25 cellular contexts compared by ENCODE assay signal in genomic region chr7:26065652-26066051, GRCh38.
DNase-seq lines count a peak whose midpoint lies in the region; FAIRE-seq and TF ChIP-seq lines count a peak whose summit lies in the region.
"Had no signal": no experiment of that assay in that cellular context is flagged by ENCODE, and none has a peak within 500 bp of the region (broad histone marks: within the 10 kb centered on the region; RNA-seq: fewer than 3 reads in every experiment).

No MANE protein-coding gene starts in this region.

- H3K27ac Mint-ChIP-seq in neural progenitor cell = no peak overlapping the region
- H3K27ac Mint-ChIP-seq: CD14-positive monocyte; CD4-positive, alpha-beta T cell; GM23338; H9 had no signal

- no peak overlapping the region for H3K9ac ChIP-seq in SK-N-SH
- H3K9ac ChIP-seq in neural progenitor cell = no peak overlapping the region
- H3K9ac ChIP-seq: BLaER1 treated with 17β-estradiol and CSF1 and Interleukin-3, amounts not matched to agents 10 nM and 100 nM had no signal

- no peak overlapping the region for H3K4me2 ChIP-seq in SK-N-SH
- H3K4me2 ChIP-seq in neural progenitor cell = no peak overlapping the region
- H3K4me2 ChIP-seq: A549; BLaER1 treated with 17β-estradiol and CSF1 and Interleukin-3, amounts not matched to agents 10 nM and 100 nM; GM23338 had no signal

- CTCF ChIA-PET in SK-N-SH (lab: Yijun Ruan, JAX) = interaction anchor here (1.2 to 6.4 kb wide), 6 partner anchors 9 to 602 kb away, joined by 3 to 71 read pairs (median 12); no protein-coding TSS in a partner anchor

- no peaks in the 10 kb centered on the region for H3F3A ChIP-seq in SK-N-SH (replicated peaks; ENCODE audit: insufficient read depth)
- no peaks in the 10 kb centered on the region for H3F3A ChIP-seq in neural progenitor cell (ENCODE audit: low read depth)

- no peaks in the 10 kb centered on the region for H3K36me3 Mint-ChIP-seq in neural progenitor cell
- H3K36me3 Mint-ChIP-seq: CD14-positive monocyte had no signal

- H3K9me3 Mint-ChIP-seq in neural progenitor cell = no peaks in the 10 kb centered on the region
- H3K9me3 Mint-ChIP-seq: CD14-positive monocyte; CD4-positive, alpha-beta T cell; GM23338; H9 had no signal

- no peak overlapping the region for H3K27ac ChIP-seq in SK-N-SH (ENCODE audit: low read depth in 2 of 2, low read length in 1 of 2)
- no peak overlapping the region for H3K27ac ChIP-seq in neural progenitor cell
- H3K27ac ChIP-seq in adrenal gland = no peak overlapping the region
- H3K27ac ChIP-seq: A549; BLaER1 treated with 17β-estradiol and CSF1 and Interleukin-3, amounts not matched to agents 10 nM and 100 nM had no signal

- FAIRE-seq in D721Med (lab: Jason Lieb, UNC) = peak; percentile 94
- FAIRE-seq: A549, GM12891, GM18507 had no signal

- H3K4me1 ChIP-seq in SK-N-SH (ENCODE audit: control insufficient read depth in 1 of 2, insufficient read depth in 2 of 2, low read depth in 1 of 2, low read length in 1 of 2) (peaks cover 0 to 5% of the 10 kb centered on the region in 2 experiments; a peak in 1 of 4 replicates), neural progenitor cell (no peaks in the 10 kb centered on the region), adrenal gland (replicated peaks in 1 of 2) (no peaks in the 10 kb centered on the region)
- H3K4me1 ChIP-seq: A549, BE2C had no signal

- no peak overlapping the region for H3K4me3 Mint-ChIP-seq in neural progenitor cell
- H3K4me3 Mint-ChIP-seq: CD14-positive monocyte; CD4-positive, alpha-beta T cell; GM23338; H9 had no signal

- TF ChIP-seq CTCF in D721Med (IDR thresholded peaks at IDR 0.05; ENCODE audit: insufficient read depth, missing control alignments) (no peak), SK-N-SH (IDR thresholded peaks at IDR 0.05) (no peak), neural progenitor cell (IDR thresholded peaks at IDR 0.05) (no peak), adrenal gland (IDR thresholded peaks at IDR 0.05) (no peak)

- H3K36me3 ChIP-seq in SK-N-SH (replicated peaks in 1 of 2; ENCODE audit: control insufficient read depth in 1 of 2, insufficient read depth in 2 of 2, low read length in 1 of 2) = no peaks in the 10 kb centered on the region
- H3K36me3 ChIP-seq in neural progenitor cell = no peaks in the 10 kb centered on the region
- H3K36me3 ChIP-seq in adrenal gland (replicated peaks in 1 of 2) = no peaks in the 10 kb centered on the region
- H3K36me3 ChIP-seq: BE2C; BLaER1 treated with 17β-estradiol and CSF1 and Interleukin-3, amounts not matched to agents 10 nM and 100 nM had no signal

- H3K9me3 ChIP-seq in SK-N-SH (no peaks in the 10 kb centered on the region), neural progenitor cell (ENCODE audit: low read depth) (no peaks in the 10 kb centered on the region), adrenal gland (replicated peaks in 1 of 3) (no peaks in the 10 kb centered on the region)
- H3K9me3 ChIP-seq: A549; BE2C; BLaER1 treated with 17β-estradiol and CSF1 and Interleukin-3, amounts not matched to agents 10 nM and 100 nM had no signal

- H4K20me1 ChIP-seq in SK-N-SH (ENCODE audit: insufficient read depth) (no peaks in the 10 kb centered on the region), neural progenitor cell (ENCODE audit: low read depth) (no peaks in the 10 kb centered on the region)
- H4K20me1 ChIP-seq: BLaER1 treated with 17β-estradiol and CSF1 and Interleukin-3, amounts not matched to agents 10 nM and 100 nM had no signal

- peaks cover 9% of the 10 kb centered on the region for H3K27me3 Mint-ChIP-seq in neural progenitor cell (ENCODE audit: insufficient read depth, low read depth)

- intact Hi-C loops in adrenal gland (cut with DNase I) = no loop called here

- WGBS in SK-N-SH (ENCODE audit: low lambda C conversion rate) = 17% methylated on average over 5 of the region's 5 CpGs
- 62 to 73% (median 68%) methylated on average over 5 of the region's 5 CpGs for WGBS in adrenal gland, 4 donors

- H2AFZ ChIP-seq in SK-N-SH (ENCODE audit: low read depth) (no peak overlapping the region), neural progenitor cell (replicated peaks) (peak overlapping the region; percentile 63)
- H2AFZ ChIP-seq: GM23338 had no signal

- no peaks in the 10 kb centered on the region for H3K79me2 ChIP-seq in SK-N-SH (ENCODE audit: insufficient read depth)
- no peaks in the 10 kb centered on the region for H3K79me2 ChIP-seq in neural progenitor cell (ENCODE audit: low read depth)

- no peak overlapping the region for H3K4me3 ChIP-seq in SK-N-SH (ENCODE audit: low read depth in 2 of 2, low read length in 1 of 2)
- H3K4me3 ChIP-seq in neural progenitor cell = no peak overlapping the region
- H3K4me3 ChIP-seq in adrenal gland = no peak overlapping the region
- H3K4me3 ChIP-seq: A549; BLaER1 treated with 17β-estradiol and CSF1 and Interleukin-3, amounts not matched to agents 10 nM and 100 nM; GM23338 had no signal

- peaks cover 23% of the 10 kb centered on the region; the same call in 1 of the 2 replicates for H3K27me3 ChIP-seq in SK-N-SH (ENCODE audit: insufficient read depth)
- H3K27me3 ChIP-seq in neural progenitor cell = no peaks in the 10 kb centered on the region
- H3K27me3 ChIP-seq in adrenal gland = peaks cover 4% of the 10 kb centered on the region
- H3K27me3 ChIP-seq: BLaER1 treated with 17β-estradiol and CSF1 and Interleukin-3, amounts not matched to agents 10 nM and 100 nM had no signal

- no peak for TF ChIP-seq POLR2A in adrenal gland (IDR thresholded peaks at IDR 0.05)

- DNase-seq in D721Med (ENCODE audit: insufficient read length, low spot score) (peak; percentile 70), NCI-H82 (lab: John Stamatoyannopoulos, UW) (peak; percentile 98), SK-N-SH (peak; percentile 53), neural progenitor cell (ENCODE audit: low spot score) (no peak), GF-D8 (lab: John Stamatoyannopoulos, UW) (no peak), inferior parietal cortex (ENCODE audit: extremely low spot score) (no peak), adrenal gland (no peak)
- DNase-seq: 8988T; ACHN; AML-193; BE2C; Calu3; CD4-positive, alpha-beta T cell; COR-L47; DMS 273 treated with DMSO at 0.1 percent for 48 hours; DMS79; EL; GDM1; H9 had no signal

- no peaks in the 10 kb centered on the region for H3K4me1 Mint-ChIP-seq in neural progenitor cell
- H3K4me1 Mint-ChIP-seq: CD14-positive monocyte had no signal

- no peaks in the 10 kb centered on the region for H3K9me2 ChIP-seq in SK-N-SH

- POLR2A ChIA-PET in SK-N-SH (lab: Yijun Ruan, JAX) = no interaction called here

- no peak for TF ChIP-seq RAD21 in SK-N-SH (IDR thresholded peaks at IDR 0.05; ENCODE audit: low read length)

- no peak; a peak in 1 of 4 replicates for TF ChIP-seq EP300 in SK-N-SH (IDR thresholded peaks at IDR 0.05; ENCODE audit: borderline replicate concordance in 1 of 2, low read depth in 1 of 2, low read length in 1 of 2)

TF ChIP-seq in SK-N-SH, 30 proteins besides CTCF, POLR2A, EP300 and RAD21:
- no peak for TF ChIP-seq GABPA (IDR thresholded peaks at IDR 0.05; ENCODE audit: low read depth)
- TF ChIP-seq FOXJ3 (CRISPR knock-in tag; IDR thresholded peaks at IDR 0.05) = no peak
- TF ChIP-seq IRF3 (IDR thresholded peaks at IDR 0.05; ENCODE audit: low read depth, low read length) = no peak
- TF ChIP-seq RCOR1 (IDR thresholded peaks at IDR 0.05; ENCODE audit: low read length) = peak; percentile 93
- TF ChIP-seq TCF12 (IDR thresholded peaks at IDR 0.05) = no peak
- peak; percentile 68; the same call in 1 of the 2 replicates for TF ChIP-seq GATA2 (CRISPR knock-in tag; IDR thresholded peaks at IDR 0.05)
- no peak for TF ChIP-seq USF1 (IDR thresholded peaks at IDR 0.05; ENCODE audit: borderline replicate concordance, low read depth)
TF ChIP-seq in SK-N-SH: peak in this region for 2.

Comparison
In these comparisons a context has a peak if more than half of its experiments do, and no peak if none do; other contexts are left out.
1. DNase-seq: peak in D721Med (single experiment), NCI-H82 (single experiment) and SK-N-SH (single experiment); none in neural progenitor cell (single experiment), GF-D8 (single experiment), inferior parietal cortex (single experiment) and adrenal gland (0 of 7).